8 cellular contexts compared by ENCODE assay signal in the genomic region with DNA sequence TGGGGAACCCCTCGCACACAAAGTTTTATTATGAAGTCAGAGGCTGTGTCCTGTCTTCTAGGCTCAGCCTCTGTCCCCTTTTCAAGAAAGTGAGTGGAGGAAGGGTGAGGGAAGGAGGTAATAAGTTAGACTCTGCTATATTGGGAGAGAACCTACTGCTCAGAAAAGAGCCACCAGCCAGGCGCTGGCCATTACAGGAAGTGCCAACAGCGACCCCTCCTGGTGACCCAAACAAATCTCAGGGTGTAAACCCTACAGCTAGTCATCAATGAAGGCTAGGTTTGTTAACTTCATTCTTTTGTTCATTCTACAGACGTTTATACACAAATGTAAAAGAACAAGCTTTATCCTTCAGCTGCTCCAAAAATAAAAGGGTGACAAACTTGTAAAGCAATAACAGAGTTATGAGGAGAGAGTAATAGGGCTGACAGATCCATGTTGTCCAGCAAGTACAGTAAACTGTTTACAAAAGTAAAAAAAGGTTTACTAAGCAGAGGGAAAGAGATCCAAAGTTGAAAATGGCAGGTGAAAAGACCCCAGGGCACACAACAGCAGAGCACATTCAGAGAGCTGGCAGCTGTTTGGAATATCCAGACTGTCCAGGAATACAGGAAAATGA.
A peak's percentile ranks its signal among the peaks of the same experiment; 100 is the strongest.
DNase-seq lines count a peak whose midpoint lies in the region; ATAC-seq and TF ChIP-seq lines count a peak whose summit lies in the region.

No MANE protein-coding gene starts in this region.

- H3K4me3 ChIP-seq in HL-60 (replicated peaks; ENCODE audit: insufficient read depth, low read length), result no peak overlapping the region
- no peak overlapping the region for H3K4me3 ChIP-seq in fibroblast of villous mesenchyme (ENCODE audit: low read depth, low read length)

- no peak for ATAC-seq in activated CD8-positive, alpha-beta memory T cell treated with anti-CD3 and anti-CD28 coated beads, Interleukin-2, amount 10 ng/mL, durations not matched to agents 7 days and 5 days
- ATAC-seq in SK-N-SH treated with all-trans-retinoic acid at 6 μM for 48 hours (peak; percentile 84), GM21576 (IDR thresholded peaks at IDR 0.05; ENCODE audit: unreplicated experiment) (no peak), GM18505 (IDR thresholded peaks at IDR 0.05; ENCODE audit: unreplicated experiment) (no peak)

- TF ChIP-seq CTCF in HL-60 (IDR thresholded peaks at IDR 0.05; ENCODE audit: insufficient read depth, low read length) (peak; percentile 30), fibroblast of villous mesenchyme (IDR thresholded peaks at IDR 0.05; ENCODE audit: insufficient read depth, low read depth, low read length) (peak; percentile 70)

- no peak for TF ChIP-seq POLR2A in GM18505 (IDR thresholded peaks at IDR 0.05; ENCODE audit: borderline replicate concordance, extremely low read depth, insufficient read depth, insufficient read length)

- CTCF ChIA-PET in activated CD8-positive, alpha-beta memory T cell treated with anti-CD3 and anti-CD28 coated beads, Interleukin-2, amount 10 ng/mL, durations not matched to agents 7 days and 5 days (lab: Charles Lee), result interaction anchor here (0.8 to 1.3 kb wide), 3 partner anchors 13 to 1043 kb away, joined by 3 to 5 read pairs (median 4); no protein-coding TSS in a partner anchor

- no peaks in the 10 kb centered on the region for H3K9me3 Mint-ChIP-seq in activated CD8-positive, alpha-beta memory T cell treated with anti-CD3 and anti-CD28 coated beads, Interleukin-2, amount 10 ng/mL, durations not matched to agents 7 days and 5 days (ENCODE audit: low read depth)

- no peaks in the 10 kb centered on the region for H3K36me3 Mint-ChIP-seq in activated CD8-positive, alpha-beta memory T cell treated with anti-CD3 and anti-CD28 coated beads, Interleukin-2, amount 10 ng/mL, durations not matched to agents 7 days and 5 days

- no peaks in the 10 kb centered on the region for H3K4me1 Mint-ChIP-seq in activated CD8-positive, alpha-beta memory T cell treated with anti-CD3 and anti-CD28 coated beads, Interleukin-2, amount 10 ng/mL, durations not matched to agents 7 days and 5 days

- peaks cover 24% of the 10 kb centered on the region for H3K27me3 ChIP-seq in HL-60 (ENCODE audit: insufficient read depth, poor library complexity, severe bottlenecking)

- peak; percentile 52 for DNase-seq in activated CD8-positive, alpha-beta memory T cell treated with anti-CD3 and anti-CD28 coated beads, Interleukin-2, amount 10 ng/mL, durations not matched to agents 7 days and 5 days
- DNase-seq in activated CD8-positive, alpha-beta memory T cell treated with anti-CD3 and anti-CD28 coated beads for 24 hours, result no peak
- DNase-seq in HL-60 (ENCODE audit: low read depth in 1 of 2, low spot score in 1 of 2) (peak; percentile 1 to 50), fibroblast of villous mesenchyme (ENCODE audit: low read depth) (peak; percentile 38)
- peak; percentile 2 to 3 for DNase-seq in stimulated activated CD4-positive, alpha-beta T cell treated with anti-CD3 and anti-CD28 coated beads, Interleukin-1b, Interleukin-23, amount 100 ng/mL, for 4 hours (ENCODE audit: low read depth in 2 of 2)

- no peak overlapping the region for H3K27ac Mint-ChIP-seq in activated CD8-positive, alpha-beta memory T cell treated with anti-CD3 and anti-CD28 coated beads, Interleukin-2, amount 10 ng/mL, durations not matched to agents 7 days and 5 days

- no peak overlapping the region for H3K27ac ChIP-seq in HL-60 (replicated peaks)

- no peak overlapping the region for H3K4me3 Mint-ChIP-seq in activated CD8-positive, alpha-beta memory T cell treated with anti-CD3 and anti-CD28 coated beads, Interleukin-2, amount 10 ng/mL, durations not matched to agents 7 days and 5 days

- H3K27me3 Mint-ChIP-seq in activated CD8-positive, alpha-beta memory T cell treated with anti-CD3 and anti-CD28 coated beads, Interleukin-2, amount 10 ng/mL, durations not matched to agents 7 days and 5 days, result peaks cover 58% of the 10 kb centered on the region

TF ChIP-seq in SK-N-SH treated with all-trans-retinoic acid at 6 μM for 48 hours, 23 proteins besides CTCF, POLR2A, EP300 and RAD21:
- TF ChIP-seq TOX (CRISPR knock-in tag; IDR thresholded peaks at IDR 0.05; ENCODE audit: borderline replicate concordance) (no peak), SNAI2 (CRISPR knock-in tag; IDR thresholded peaks at IDR 0.05) (no peak), ARNTL (CRISPR knock-in tag; IDR thresholded peaks at IDR 0.05; ENCODE audit: borderline replicate concordance, low read depth) (no peak), ZFP30 (CRISPR knock-in tag; IDR thresholded peaks at IDR 0.05) (no peak), ESRRG (CRISPR knock-in tag; IDR thresholded peaks at IDR 0.05) (no peak), PPARA (CRISPR knock-in tag; IDR thresholded peaks at IDR 0.05; ENCODE audit: borderline replicate concordance) (no peak), ZC3H10 (CRISPR knock-in tag; IDR thresholded peaks at IDR 0.05) (no peak), GLIS3 (CRISPR knock-in tag; IDR thresholded peaks at IDR 0.05) (no peak), TCF4 (CRISPR knock-in tag; IDR thresholded peaks at IDR 0.05; ENCODE audit: borderline replicate concordance) (no peak), ZFP3 (CRISPR knock-in tag; IDR thresholded peaks at IDR 0.05) (no peak), CSDC2 (CRISPR knock-in tag; IDR thresholded peaks at IDR 0.05) (no peak), BACH2 (CRISPR knock-in tag; IDR thresholded peaks at IDR 0.05; ENCODE audit: borderline replicate concordance) (no peak), ZNF8 (CRISPR knock-in tag; IDR thresholded peaks at IDR 0.05) (no peak), OSR1 (CRISPR knock-in tag; IDR thresholded peaks at IDR 0.05) (no peak), ZNF70 (CRISPR knock-in tag; IDR thresholded peaks at IDR 0.05) (no peak)
- TF ChIP-seq, protein P1, sequence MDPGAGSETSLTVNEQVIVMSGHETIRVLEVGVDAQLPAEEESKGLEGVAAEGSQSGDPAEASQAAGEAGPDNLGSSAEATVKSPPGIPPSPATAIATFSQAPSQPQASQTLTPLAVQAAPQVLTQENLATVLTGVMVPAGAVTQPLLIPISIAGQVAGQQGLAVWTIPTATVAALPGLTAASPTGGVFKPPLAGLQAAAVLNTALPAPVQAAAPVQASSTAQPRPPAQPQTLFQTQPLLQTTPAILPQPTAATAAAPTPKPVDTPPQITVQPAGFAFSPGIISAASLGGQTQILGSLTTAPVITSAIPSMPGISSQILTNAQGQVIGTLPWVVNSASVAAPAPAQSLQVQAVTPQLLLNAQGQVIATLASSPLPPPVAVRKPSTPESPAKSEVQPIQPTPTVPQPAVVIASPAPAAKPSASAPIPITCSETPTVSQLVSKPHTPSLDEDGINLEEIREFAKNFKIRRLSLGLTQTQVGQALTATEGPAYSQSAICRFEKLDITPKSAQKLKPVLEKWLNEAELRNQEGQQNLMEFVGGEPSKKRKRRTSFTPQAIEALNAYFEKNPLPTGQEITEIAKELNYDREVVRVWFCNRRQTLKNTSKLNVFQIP (CRISPR knock-in tag; IDR thresholded peaks at IDR 0.05; ENCODE audit: borderline replicate concordance, low read depth), result no peak
- TF ChIP-seq, protein P2, sequence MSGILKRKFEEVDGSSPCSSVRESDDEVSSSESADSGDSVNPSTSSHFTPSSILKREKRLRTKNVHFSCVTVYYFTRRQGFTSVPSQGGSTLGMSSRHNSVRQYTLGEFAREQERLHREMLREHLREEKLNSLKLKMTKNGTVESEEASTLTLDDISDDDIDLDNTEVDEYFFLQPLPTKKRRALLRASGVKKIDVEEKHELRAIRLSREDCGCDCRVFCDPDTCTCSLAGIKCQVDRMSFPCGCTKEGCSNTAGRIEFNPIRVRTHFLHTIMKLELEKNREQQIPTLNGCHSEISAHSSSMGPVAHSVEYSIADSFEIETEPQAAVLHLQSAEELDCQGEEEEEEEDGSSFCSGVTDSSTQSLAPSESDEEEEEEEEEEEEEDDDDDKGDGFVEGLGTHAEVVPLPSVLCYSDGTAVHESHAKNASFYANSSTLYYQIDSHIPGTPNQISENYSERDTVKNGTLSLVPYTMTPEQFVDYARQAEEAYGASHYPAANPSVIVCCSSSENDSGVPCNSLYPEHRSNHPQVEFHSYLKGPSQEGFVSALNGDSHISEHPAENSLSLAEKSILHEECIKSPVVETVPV (CRISPR knock-in tag; IDR thresholded peaks at IDR 0.05), result no peak
- TF ChIP-seq, protein P3, sequence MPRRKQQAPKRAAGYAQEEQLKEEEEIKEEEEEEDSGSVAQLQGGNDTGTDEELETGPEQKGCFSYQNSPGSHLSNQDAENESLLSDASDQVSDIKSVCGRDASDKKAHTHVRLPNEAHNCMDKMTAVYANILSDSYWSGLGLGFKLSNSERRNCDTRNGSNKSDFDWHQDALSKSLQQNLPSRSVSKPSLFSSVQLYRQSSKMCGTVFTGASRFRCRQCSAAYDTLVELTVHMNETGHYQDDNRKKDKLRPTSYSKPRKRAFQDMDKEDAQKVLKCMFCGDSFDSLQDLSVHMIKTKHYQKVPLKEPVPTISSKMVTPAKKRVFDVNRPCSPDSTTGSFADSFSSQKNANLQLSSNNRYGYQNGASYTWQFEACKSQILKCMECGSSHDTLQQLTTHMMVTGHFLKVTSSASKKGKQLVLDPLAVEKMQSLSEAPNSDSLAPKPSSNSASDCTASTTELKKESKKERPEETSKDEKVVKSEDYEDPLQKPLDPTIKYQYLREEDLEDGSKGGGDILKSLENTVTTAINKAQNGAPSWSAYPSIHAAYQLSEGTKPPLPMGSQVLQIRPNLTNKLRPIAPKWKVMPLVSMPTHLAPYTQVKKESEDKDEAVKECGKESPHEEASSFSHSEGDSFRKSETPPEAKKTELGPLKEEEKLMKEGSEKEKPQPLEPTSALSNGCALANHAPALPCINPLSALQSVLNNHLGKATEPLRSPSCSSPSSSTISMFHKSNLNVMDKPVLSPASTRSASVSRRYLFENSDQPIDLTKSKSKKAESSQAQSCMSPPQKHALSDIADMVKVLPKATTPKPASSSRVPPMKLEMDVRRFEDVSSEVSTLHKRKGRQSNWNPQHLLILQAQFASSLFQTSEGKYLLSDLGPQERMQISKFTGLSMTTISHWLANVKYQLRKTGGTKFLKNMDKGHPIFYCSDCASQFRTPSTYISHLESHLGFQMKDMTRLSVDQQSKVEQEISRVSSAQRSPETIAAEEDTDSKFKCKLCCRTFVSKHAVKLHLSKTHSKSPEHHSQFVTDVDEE (CRISPR knock-in tag; IDR thresholded peaks at IDR 0.05), result no peak
